ENCODE assay signal across 8 cellular contexts in genomic region chr1:145885738-145886287, GRCh38. TPM values are rescaled to one million over a fixed set of nuclear protein-coding genes. Genes with fewer than 3 reads are reported as not detected.
DNase-seq lines count a peak whose midpoint lies in the region; ATAC-seq and TF ChIP-seq lines count a peak whose summit lies in the region.

Gene ANKRD35, minus strand, starts transcription at chr1:145885866. Its CDS starts 108 bp downstream, at chr1:145885758.

- peaks cover 19% of the 10 kb centered on the region for H3K4me1 Mint-ChIP-seq in activated B cell treated with CpG ODN at 0.5 μM for 24 hours

- H3K79me2 ChIP-seq in mammary epithelial cell (ENCODE audit: insufficient read depth, low read length): no peaks in the 10 kb centered on the region

- peak within 1 kb of the TSS; percentile 87 for H3K4me2 ChIP-seq in mammary epithelial cell (ENCODE audit: insufficient read depth, low read depth, low read length)

- no peaks in the 10 kb centered on the region for H3K27me3 ChIP-seq in mammary epithelial cell (ENCODE audit: insufficient read depth, low read length)

- peak within 1 kb of the TSS; percentile 88 for H3K4me3 Mint-ChIP-seq in activated B cell treated with CpG ODN at 0.5 μM for 24 hours

- DNase-seq in A172 (ENCODE audit: low spot score): peak; percentile 76
- peak; percentile 59 for DNase-seq in NCI-H2171 treated with DMSO at 0.1 percent for 48 hours (lab: John Stamatoyannopoulos, UW)
- peak; percentile 82 for DNase-seq in activated B cell treated with CpG ODN at 0.5 μM for 24 hours
- DNase-seq in mammary epithelial cell: peak; percentile 64
- peak; percentile 74 for DNase-seq in iris pigment epithelial cell (ENCODE audit: low read depth)
- DNase-seq in smooth muscle cell of the brain vasculature (ENCODE audit: low read depth, low spot score): peak; percentile 60

- no peaks in the 10 kb centered on the region for H3K36me3 ChIP-seq in mammary epithelial cell (ENCODE audit: insufficient read depth, low read length)

- no peak within 1 kb of the TSS for H3K27ac Mint-ChIP-seq in activated B cell treated with CpG ODN at 0.5 μM for 24 hours

- H2AFZ ChIP-seq in mammary epithelial cell (ENCODE audit: low read depth, low read length): peak within 1 kb of the TSS; percentile 98

- WGBS in mammary epithelial cell (ENCODE audit: low coverage, missing lambda C conversion rate): 0% methylated on average over 1 of the region's 36 CpGs

- H3K9me3 ChIP-seq in mammary epithelial cell (replicated peaks; ENCODE audit: insufficient read depth, low read length): no peaks in the 10 kb centered on the region

- H3K4me3 ChIP-seq in mammary epithelial cell (replicated peaks in 1 of 3; ENCODE audit: insufficient read depth in 1 of 3, low read depth in 2 of 3, low read length in 3 of 3): peak within 1 kb of the TSS; percentile 59 to 62 (median 62)

- peaks cover 19% of the 10 kb centered on the region for H3K27me3 Mint-ChIP-seq in activated B cell treated with CpG ODN at 0.5 μM for 24 hours

- POLR2A ChIA-PET in activated B cell treated with CpG ODN at 0.5 μM for 24 hours (lab: Charles Lee): interaction anchor here (0.6 to 4.3 kb wide), 8 partner anchors 10 to 78 kb away, joined by 5 to 41 read pairs (median 9); partner anchors contain the start of genes ANKRD34A, NUDT17, PEX11B and PIAS3

- in situ Hi-C loops in mammary epithelial cell (cut with MboI; ENCODE audit: low sequenced_read_pairs in 2 of 2): no loop called here

- CTCF ChIA-PET in activated B cell treated with CpG ODN at 0.5 μM for 24 hours (lab: Charles Lee): interaction anchor here (0.9 to 1.2 kb wide), 3 partner anchors 24 to 41 kb away, joined by 3 to 5 read pairs (median 3); partner anchors contain the start of genes ITGA10 and NUDT17
- CTCF ChIA-PET in mammary epithelial cell (lab: Charles Lee; ENCODE audit: low non-redundant PET): no interaction called here

- H3K9ac ChIP-seq in mammary epithelial cell (ENCODE audit: insufficient read depth, low read length): no peak within 1 kb of the TSS

- no peaks in the 10 kb centered on the region for H3K36me3 Mint-ChIP-seq in activated B cell treated with CpG ODN at 0.5 μM for 24 hours (ENCODE audit: low read depth)

- no peaks in the 10 kb centered on the region for H4K20me1 ChIP-seq in mammary epithelial cell (ENCODE audit: insufficient read depth, low read length)

- no peaks in the 10 kb centered on the region for H3K9me3 Mint-ChIP-seq in activated B cell treated with CpG ODN at 0.5 μM for 24 hours

- H3K4me1 ChIP-seq in mammary epithelial cell (ENCODE audit: insufficient read depth, low read length): peaks cover 15% of the 10 kb centered on the region

- BruUV-seq in mammary epithelial cell (replicated peaks; lab: Mats Ljungman, UMichigan): no TSS peak

- dilution Hi-C loops in mammary epithelial cell (cut with HindIII; ENCODE audit: low sequenced_read_pairs): no loop called here

- no peak for TF ChIP-seq CTCF in activated B cell treated with CpG ODN at 0.5 μM for 24 hours (IDR thresholded peaks at IDR 0.05)
- TF ChIP-seq CTCF in mammary epithelial cell (conservative IDR thresholded peaks at IDR 0.05 in 1 of 2, IDR thresholded peaks at IDR 0.05 in 1 of 2; ENCODE audit: extremely low read depth in 1 of 2, insufficient read depth in 1 of 2, low read depth in 1 of 2, low read length in 2 of 2): no peak

- intact Hi-C loops in activated B cell treated with CpG ODN at 0.5 μM for 24 hours (cut with micrococcal nuclease): loop anchor here (1.0 kb wide), 1 partner anchor 27 kb away; the partner anchor contains the start of gene PIAS3
- intact Hi-C loops in mammary epithelial cell (cut with micrococcal nuclease): loop anchor here (1.0 kb wide), 1 partner anchor 27 kb away; the partner anchor contains the start of gene PIAS3

- ATAC-seq in GM18870 (IDR thresholded peaks at IDR 0.05; ENCODE audit: unreplicated experiment) (peak; percentile 95), HG03097 (IDR thresholded peaks at IDR 0.05; ENCODE audit: low FRiP score, unreplicated experiment) (peak; percentile 97), activated B cell treated with CpG ODN at 0.5 μM for 24 hours (ENCODE audit: low read depth) (peak; percentile 99)

- H3K27ac ChIP-seq in mammary epithelial cell (ENCODE audit: insufficient read depth, low read depth, low read length): no peak within 1 kb of the TSS

RNA-seq across cellular contexts. Expression of gene ANKRD35, which starts in this region (rescaled TPM):
- total RNA-seq in A172 (2014; rRNA removed; shearing (Covaris generic)): not detected in 2 replicates
- total RNA-seq in activated B cell treated with CpG ODN at 0.5 μM for 24 hours: not detected in 2 replicates
- under 1 TPM; 0.33 to 0.66 TPM for total RNA-seq in mammary epithelial cell
- 0.67 TPM for polyA plus RNA-seq in mammary epithelial cell
- 4.8 TPM for polyA minus RNA-seq in mammary epithelial cell

Comparison
In these comparisons a context has a peak if more than half of its experiments do, and no peak if none do; other contexts are left out.
1. Peak in DNase-seq in A172; RNA of the gene not detected or under 1 TPM.
2. Peak in DNase-seq and ATAC-seq in activated B cell treated with CpG ODN at 0.5 μM for 24 hours; RNA of the gene not detected or under 1 TPM.